ENCODE assay signal across 1 cellular context in the genomic region with DNA sequence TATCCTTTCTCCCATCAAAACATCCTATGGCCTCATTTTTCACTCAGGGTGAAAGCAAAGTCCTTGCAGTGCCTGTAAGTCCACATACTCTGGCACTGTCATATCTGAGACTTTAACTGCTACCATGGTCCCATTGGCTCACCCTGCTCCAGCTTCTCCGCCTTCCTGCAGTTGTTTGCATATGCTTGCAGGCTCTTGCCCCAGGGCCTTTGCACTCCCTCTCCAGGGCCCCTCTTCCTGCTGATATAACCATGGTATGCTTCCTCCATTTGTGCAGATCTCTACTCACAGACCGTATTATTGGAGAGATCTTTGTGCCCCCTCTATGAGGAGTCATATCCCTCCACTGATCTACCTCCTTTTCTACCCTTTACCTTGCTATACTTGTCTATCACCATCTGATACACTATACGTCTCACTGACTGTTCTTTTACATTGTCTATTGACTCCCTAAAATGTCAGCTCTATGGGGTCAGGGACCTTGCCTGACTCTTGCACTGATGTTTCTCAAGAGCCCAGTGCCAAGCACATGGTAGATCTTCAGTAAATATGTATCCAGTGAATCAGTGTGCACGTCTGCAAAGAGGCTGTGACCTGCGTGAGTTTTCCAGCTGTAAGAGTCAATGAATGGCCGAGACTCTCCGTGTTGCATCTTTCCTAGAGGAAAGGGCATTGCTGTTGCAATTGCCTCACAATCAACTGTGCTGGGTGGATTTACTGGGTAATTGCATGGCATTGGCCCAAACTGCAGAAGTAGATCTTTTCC.
TF ChIP-seq lines count a peak whose summit lies in the region.

No MANE protein-coding gene starts in this region.

TF ChIP-seq in HepG2, 621 proteins besides CTCF, POLR2A, EP300 and RAD21 (continued from another document and continues in another):
- TF ChIP-seq HOXA5 (CRISPR knock-in tag; IDR thresholded peaks at IDR 0.05) = peak; percentile 29; the same call in 1 of the 2 replicates
- peak; percentile 34 for TF ChIP-seq FOXP4 (CRISPR knock-in tag; IDR thresholded peaks at IDR 0.05)
- TF ChIP-seq, protein P1, sequence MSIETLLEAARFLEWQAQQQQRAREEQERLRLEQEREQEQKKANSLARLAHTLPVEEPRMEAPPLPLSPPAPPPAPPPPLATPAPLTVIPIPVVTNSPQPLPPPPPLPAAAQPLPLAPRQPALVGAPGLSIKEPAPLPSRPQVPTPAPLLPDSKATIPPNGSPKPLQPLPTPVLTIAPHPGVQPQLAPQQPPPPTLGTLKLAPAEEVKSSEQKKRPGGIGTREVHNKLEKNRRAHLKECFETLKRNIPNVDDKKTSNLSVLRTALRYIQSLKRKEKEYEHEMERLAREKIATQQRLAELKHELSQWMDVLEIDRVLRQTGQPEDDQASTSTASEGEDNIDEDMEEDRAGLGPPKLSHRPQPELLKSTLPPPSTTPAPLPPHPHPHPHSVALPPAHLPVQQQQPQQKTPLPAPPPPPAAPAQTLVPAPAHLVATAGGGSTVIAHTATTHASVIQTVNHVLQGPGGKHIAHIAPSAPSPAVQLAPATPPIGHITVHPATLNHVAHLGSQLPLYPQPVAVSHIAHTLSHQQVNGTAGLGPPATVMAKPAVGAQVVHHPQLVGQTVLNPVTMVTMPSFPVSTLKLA (IDR thresholded peaks at IDR 0.05) = peak; percentile 65
- no peak for TF ChIP-seq HOXD1 (CRISPR knock-in tag; IDR thresholded peaks at IDR 0.05)
- peak; percentile 63; the same call in 1 of the 2 replicates for TF ChIP-seq ZNF317 (CRISPR knock-in tag; IDR thresholded peaks at IDR 0.05)
- TF ChIP-seq POGZ (CRISPR knock-in tag; IDR thresholded peaks at IDR 0.05) = peak; percentile 89
- TF ChIP-seq POLR2G (IDR thresholded peaks at IDR 0.05; ENCODE audit: low read depth, low read length) = no peak
- peak; percentile 81 for TF ChIP-seq ZNF609 (CRISPR knock-in tag; IDR thresholded peaks at IDR 0.05; ENCODE audit: borderline replicate concordance)
- no peak for TF ChIP-seq U2AF2 (IDR thresholded peaks at IDR 0.05; ENCODE audit: low read depth, low read length)
- TF ChIP-seq ZBTB43 (CRISPR knock-in tag; conservative IDR thresholded peaks at IDR 0.05) = peak; percentile 95
- no peak for TF ChIP-seq GLMP (CRISPR knock-in tag; IDR thresholded peaks at IDR 0.05; ENCODE audit: borderline replicate concordance)
- 0 out of 2 replicates have a peak, but pooled peaks have one; percentile 29 for TF ChIP-seq ATF1 (CRISPR knock-in tag; IDR thresholded peaks at IDR 0.05)
- peak; percentile 82 for TF ChIP-seq MYC (CRISPR knock-in tag; IDR thresholded peaks at IDR 0.05; ENCODE audit: borderline replicate concordance)
- TF ChIP-seq ZKSCAN8 (CRISPR knock-in tag; IDR thresholded peaks at IDR 0.05; ENCODE audit: borderline replicate concordance) = peak; percentile 84; the same call in 1 of the 2 replicates
- peak; percentile 80 for TF ChIP-seq PAXIP1 (CRISPR knock-in tag; conservative IDR thresholded peaks at IDR 0.05)
- TF ChIP-seq FOXK1 (CRISPR knock-in tag; IDR thresholded peaks at IDR 0.05; ENCODE audit: borderline replicate concordance, low read depth) = peak; percentile 84
- 0 out of 2 replicates have a peak, but pooled peaks have one; percentile 4 for TF ChIP-seq STAG1 (CRISPR knock-in tag; IDR thresholded peaks at IDR 0.05)
- peak; percentile 79; the same call in 1 of the 2 replicates for TF ChIP-seq ERF (CRISPR knock-in tag; IDR thresholded peaks at IDR 0.05)
- no peak for TF ChIP-seq ZNF672 (CRISPR knock-in tag; IDR thresholded peaks at IDR 0.05)
- peak; percentile 45; the same call in 1 of the 2 replicates for TF ChIP-seq HNF4G (IDR thresholded peaks at IDR 0.05; ENCODE audit: borderline replicate concordance, low read depth, low read length)
- no peak for TF ChIP-seq HNF4G (CRISPR knock-in tag; IDR thresholded peaks at IDR 0.05; ENCODE audit: borderline replicate concordance, low read depth)
- TF ChIP-seq ZNF224 (CRISPR knock-in tag; IDR thresholded peaks at IDR 0.05) = no peak
- TF ChIP-seq, protein P2, sequence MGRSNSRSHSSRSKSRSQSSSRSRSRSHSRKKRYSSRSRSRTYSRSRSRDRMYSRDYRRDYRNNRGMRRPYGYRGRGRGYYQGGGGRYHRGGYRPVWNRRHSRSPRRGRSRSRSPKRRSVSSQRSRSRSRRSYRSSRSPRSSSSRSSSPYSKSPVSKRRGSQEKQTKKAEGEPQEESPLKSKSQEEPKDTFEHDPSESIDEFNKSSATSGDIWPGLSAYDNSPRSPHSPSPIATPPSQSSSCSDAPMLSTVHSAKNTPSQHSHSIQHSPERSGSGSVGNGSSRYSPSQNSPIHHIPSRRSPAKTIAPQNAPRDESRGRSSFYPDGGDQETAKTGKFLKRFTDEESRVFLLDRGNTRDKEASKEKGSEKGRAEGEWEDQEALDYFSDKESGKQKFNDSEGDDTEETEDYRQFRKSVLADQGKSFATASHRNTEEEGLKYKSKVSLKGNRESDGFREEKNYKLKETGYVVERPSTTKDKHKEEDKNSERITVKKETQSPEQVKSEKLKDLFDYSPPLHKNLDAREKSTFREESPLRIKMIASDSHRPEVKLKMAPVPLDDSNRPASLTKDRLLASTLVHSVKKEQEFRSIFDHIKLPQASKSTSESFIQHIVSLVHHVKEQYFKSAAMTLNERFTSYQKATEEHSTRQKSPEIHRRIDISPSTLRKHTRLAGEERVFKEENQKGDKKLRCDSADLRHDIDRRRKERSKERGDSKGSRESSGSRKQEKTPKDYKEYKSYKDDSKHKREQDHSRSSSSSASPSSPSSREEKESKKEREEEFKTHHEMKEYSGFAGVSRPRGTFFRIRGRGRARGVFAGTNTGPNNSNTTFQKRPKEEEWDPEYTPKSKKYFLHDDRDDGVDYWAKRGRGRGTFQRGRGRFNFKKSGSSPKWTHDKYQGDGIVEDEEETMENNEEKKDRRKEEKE (IDR thresholded peaks at IDR 0.05) = no peak
- TF ChIP-seq, protein P3, sequence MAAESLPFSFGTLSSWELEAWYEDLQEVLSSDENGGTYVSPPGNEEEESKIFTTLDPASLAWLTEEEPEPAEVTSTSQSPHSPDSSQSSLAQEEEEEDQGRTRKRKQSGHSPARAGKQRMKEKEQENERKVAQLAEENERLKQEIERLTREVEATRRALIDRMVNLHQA (CRISPR knock-in tag; IDR thresholded peaks at IDR 0.05) = peak; percentile 53; the same call in 1 of the 2 replicates
- TF ChIP-seq ZBTB7A (CRISPR knock-in tag; IDR thresholded peaks at IDR 0.05) = peak; percentile 73
- TF ChIP-seq ZNF275 (CRISPR knock-in tag; IDR thresholded peaks at IDR 0.05; ENCODE audit: borderline replicate concordance) = no peak
- no peak for TF ChIP-seq HNRNPLL (IDR thresholded peaks at IDR 0.05; ENCODE audit: low read depth, low read length, poor library complexity, severe bottlenecking)
- no peak for TF ChIP-seq ZNF12 (CRISPR knock-in tag; IDR thresholded peaks at IDR 0.05)
- TF ChIP-seq PLRG1 (conservative IDR thresholded peaks at IDR 0.05) = no peak
- 0 out of 2 replicates have a peak, but pooled peaks have one; percentile 10 for TF ChIP-seq CCDC6 (CRISPR knock-in tag; IDR thresholded peaks at IDR 0.05)
- TF ChIP-seq DNMT1 (CRISPR knock-in tag; IDR thresholded peaks at IDR 0.05) = no peak
- peak; percentile 79; the same call in 1 of the 2 replicates for TF ChIP-seq ZGPAT (CRISPR knock-in tag; IDR thresholded peaks at IDR 0.05)
